16 cellular contexts compared by ENCODE assay signal in the genomic region with DNA sequence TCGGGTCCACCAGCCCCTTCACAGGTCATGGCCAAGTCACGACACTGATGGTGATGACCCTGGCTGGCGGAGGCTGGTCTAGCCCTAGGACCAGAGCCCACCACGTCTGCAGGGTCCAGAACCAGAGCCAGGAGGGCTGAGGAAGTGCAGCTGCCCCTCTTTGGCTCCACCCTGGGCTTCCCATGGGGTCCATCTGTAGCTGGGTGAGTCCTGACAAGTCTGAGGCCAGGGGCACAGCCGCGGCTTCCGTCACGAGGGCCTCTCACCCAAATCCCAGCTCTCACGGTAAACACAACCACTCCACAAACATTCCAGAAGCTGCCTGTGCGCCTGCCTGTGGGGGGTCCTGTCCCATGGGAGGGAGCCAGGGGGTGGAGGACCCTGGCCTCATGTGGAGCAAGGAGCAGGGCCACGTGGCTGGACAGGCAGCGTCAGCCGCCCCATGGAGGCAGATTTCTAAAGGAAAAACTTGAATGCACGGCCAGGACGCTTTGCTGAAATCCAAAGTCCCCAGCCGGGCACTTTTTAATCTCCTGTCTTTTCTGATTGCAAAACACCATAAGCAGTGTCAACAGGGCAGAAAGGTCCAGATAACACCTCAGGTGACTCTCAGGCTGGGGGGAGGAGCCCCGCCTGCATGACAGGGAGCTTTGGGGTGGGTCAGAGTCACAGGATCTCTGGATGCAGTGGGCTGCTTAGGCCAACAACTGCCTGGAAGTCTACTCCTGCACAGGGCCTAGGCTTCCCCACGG. TPM values are rescaled to one million over a fixed set of nuclear protein-coding genes. Genes with fewer than 3 reads are reported as not detected.
A peak's percentile ranks its signal among the peaks of the same experiment; 100 is the strongest.
DNase-seq lines count a peak whose midpoint lies in the region; ATAC-seq and TF ChIP-seq lines count a peak whose summit lies in the region.
"Had no signal": no experiment of that assay in that cellular context is flagged by ENCODE, and none has a peak within 500 bp of the region (broad histone marks: within the 10 kb centered on the region; RNA-seq: fewer than 3 reads in every experiment).

No MANE protein-coding gene starts in this region.

- intact Hi-C loops in transverse colon (cut with DNase I; ENCODE audit: low total_unique reads), result no loop called here

- ATAC-seq in GM18519 (IDR thresholded peaks at IDR 0.05; ENCODE audit: low FRiP score, unreplicated experiment) (no peak), HG03139 (IDR thresholded peaks at IDR 0.05; ENCODE audit: unreplicated experiment) (no peak)

- H3K4me1 Mint-ChIP-seq in glutamatergic neuron (ENCODE audit: low read depth, unreplicated experiment), result peaks cover 11% of the 10 kb centered on the region
- H3K4me1 Mint-ChIP-seq: activated CD4-positive, alpha-beta T cell treated with anti-CD3 and anti-CD28 coated beads, Interleukin-2, amount 10 ng/mL, durations not matched to agents 24 days and 14 days; B cell had no signal

- no peak overlapping the region for H2AFZ ChIP-seq in neuronal stem cell (ENCODE audit: low read length)

- no peak overlapping the region for H3K18ac ChIP-seq in neuronal stem cell (ENCODE audit: low read length)

- H3K4me3 Mint-ChIP-seq in glutamatergic neuron (ENCODE audit: unreplicated experiment), result no peak overlapping the region
- H3K4me3 Mint-ChIP-seq: activated CD4-positive, alpha-beta T cell treated with anti-CD3 and anti-CD28 coated beads, Interleukin-2, amount 10 ng/mL, durations not matched to agents 24 days and 14 days; activated naive CD4-positive, alpha-beta T cell treated with anti-CD3 and anti-CD28 coated beads for 36 hours; B cell; nephron had no signal

- H3K36me3 ChIP-seq in neuronal stem cell (replicated peaks in 1 of 2; ENCODE audit: control insufficient read depth in 2 of 2, insufficient read depth in 2 of 2, low read length in 2 of 2) (no peaks in the 10 kb centered on the region), transverse colon (no peaks in the 10 kb centered on the region)

- no peak overlapping the region for H2BK15ac ChIP-seq in neuronal stem cell (ENCODE audit: low read length)

- DNase-seq in HuH-7.5 (ENCODE audit: low spot score) (peak; percentile 99), glutamatergic neuron (peak; percentile 26), neuronal stem cell (ENCODE audit: low spot score) (no peak), transverse colon (peak; percentile 45), substantia nigra (lab: John Stamatoyannopoulos, UW) (no peak)
- DNase-seq: activated CD4-positive, alpha-beta T cell treated with anti-CD3 and anti-CD28 coated beads, Interleukin-2, amount 10 ng/mL, durations not matched to agents 24 days and 14 days; activated naive CD4-positive, alpha-beta T cell treated with anti-CD3 and anti-CD28 coated beads for 36 hours; mesendoderm; NCI-H1048; NCI-H69 had no signal

- no peak overlapping the region for H3K27ac Mint-ChIP-seq in glutamatergic neuron (ENCODE audit: unreplicated experiment)
- H3K27ac Mint-ChIP-seq: activated CD4-positive, alpha-beta T cell treated with anti-CD3 and anti-CD28 coated beads, Interleukin-2, amount 10 ng/mL, durations not matched to agents 24 days and 14 days; activated naive CD4-positive, alpha-beta T cell treated with anti-CD3 and anti-CD28 coated beads for 36 hours; B cell had no signal

- TF ChIP-seq EP300 in transverse colon (IDR thresholded peaks at IDR 0.05; ENCODE audit: low read depth), result no peak

- H4K8ac ChIP-seq in neuronal stem cell (ENCODE audit: low read depth, low read length), result no peak overlapping the region

- H3K4me1 ChIP-seq in neuronal stem cell (ENCODE audit: control insufficient read depth in 2 of 2, insufficient read depth in 1 of 2, low read depth in 1 of 2, low read length in 2 of 2) (peaks cover 2 to 6% of the 10 kb centered on the region in 2 donors), transverse colon (peaks cover 0 to 10% (median 4%) of the 10 kb centered on the region in 4 donors)

- TF ChIP-seq CTCF in glutamatergic neuron (IDR thresholded peaks at IDR 0.05; ENCODE audit: partially characterized antibody, unreplicated experiment) (no peak), transverse colon (IDR thresholded peaks at IDR 0.05) (no peak)

- H3K4me3 ChIP-seq in neuronal stem cell (ENCODE audit: low read length in 2 of 2) (no peak overlapping the region), transverse colon (no peak overlapping the region)
- H3K4me3 ChIP-seq: SK-N-MC had no signal

- no CpG with 5 or more reads among the region's 18 CpGs for whole genome bisulfite sequencing in neuronal stem cell (ENCODE audit: extremely low coverage in 2 of 2, insufficient read length in 2 of 2, insufficient replicate concordance in 1 of 2), 2 donors
- WGBS in transverse colon (ENCODE audit: low coverage in 1 of 2), 2 donors, result 40 to 79% methylated on average over 2 to 12 of the region's 18 CpGs

- in situ Hi-C loops in transverse colon (cut with MboI; ENCODE audit: low pct_ligation_motif_present in 1 of 4, low pct_unique_long_range_greater_than_20kb in 1 of 4, low sequenced_read_pairs in 3 of 4), result no loop called here

- H3K27ac ChIP-seq in neuronal stem cell (replicated peaks; ENCODE audit: low read length) (no peak overlapping the region), transverse colon (no peak overlapping the region), substantia nigra (ENCODE audit: low read depth, low read length, poor library complexity, severe bottlenecking) (no peak overlapping the region)
- H3K27ac ChIP-seq: KMS-11, SK-N-MC had no signal

- H3K9ac ChIP-seq in neuronal stem cell (ENCODE audit: low read depth, low read length, poor library complexity), result peak overlapping the region; percentile 72
- H3K9ac ChIP-seq: KMS-11 had no signal

- H2AK5ac ChIP-seq in neuronal stem cell (ENCODE audit: low read depth, low read length), result peak overlapping the region; percentile 17

- H3K9me3 ChIP-seq in neuronal stem cell (replicated peaks in 1 of 2; ENCODE audit: control insufficient read depth in 2 of 2, insufficient read depth in 1 of 2, low read depth in 1 of 2, low read length in 2 of 2) (no peaks in the 10 kb centered on the region), transverse colon (no peaks in the 10 kb centered on the region)

- no peak overlapping the region for H3K23ac ChIP-seq in neuronal stem cell (ENCODE audit: low read depth, low read length, poor library complexity)

- H2BK120ac ChIP-seq in neuronal stem cell (ENCODE audit: low read depth, low read length), result no peak overlapping the region

- H3K27me3 ChIP-seq in neuronal stem cell (ENCODE audit: control insufficient read depth in 3 of 3, insufficient read depth in 3 of 3, low read depth in 1 of 3, low read length in 3 of 3) (no peaks in the 10 kb centered on the region), transverse colon (no peaks in the 10 kb centered on the region)

- peaks cover under 1% of the 10 kb centered on the region for H3K79me1 ChIP-seq in neuronal stem cell (ENCODE audit: low read depth, low read length)

- H3K14ac ChIP-seq in neuronal stem cell (ENCODE audit: low read length), result peak overlapping the region; percentile 63

- no peak overlapping the region for H3K4me2 ChIP-seq in neuronal stem cell (ENCODE audit: insufficient read depth, low read length, poor library complexity, severe bottlenecking)
- H3K4me2 ChIP-seq: KMS-11 had no signal

- no peak overlapping the region for H4K91ac ChIP-seq in neuronal stem cell (ENCODE audit: low read depth, low read length, poor library complexity)

- peak overlapping the region; percentile 26 for H2BK5ac ChIP-seq in neuronal stem cell (ENCODE audit: low read length)

- H3K27me3 Mint-ChIP-seq in glutamatergic neuron (ENCODE audit: unreplicated experiment), result peaks cover 3% of the 10 kb centered on the region
- H3K27me3 Mint-ChIP-seq: activated CD4-positive, alpha-beta T cell treated with anti-CD3 and anti-CD28 coated beads, Interleukin-2, amount 10 ng/mL, durations not matched to agents 24 days and 14 days; B cell had no signal

- H2BK12ac ChIP-seq in neuronal stem cell (ENCODE audit: low read length), result no peak overlapping the region

- TF ChIP-seq POLR2A in transverse colon (IDR thresholded peaks at IDR 0.05), result no peak

- H3K9me3 Mint-ChIP-seq in glutamatergic neuron (ENCODE audit: unreplicated experiment), result peaks cover 3% of the 10 kb centered on the region
- H3K9me3 Mint-ChIP-seq: activated CD4-positive, alpha-beta T cell treated with anti-CD3 and anti-CD28 coated beads, Interleukin-2, amount 10 ng/mL, durations not matched to agents 24 days and 14 days; activated naive CD4-positive, alpha-beta T cell treated with anti-CD3 and anti-CD28 coated beads for 36 hours; nephron had no signal

- no peaks in the 10 kb centered on the region for H3K36me3 Mint-ChIP-seq in glutamatergic neuron (ENCODE audit: unreplicated experiment)

- H3K4ac ChIP-seq in neuronal stem cell (ENCODE audit: low read length), result no peak overlapping the region

RNA-seq across cellular contexts. Expression of a gene that starts 29.9 kb away (rescaled TPM):
- total RNA-seq in glutamatergic neuron (ENCODE audit: unreplicated experiment), result 75.1 TPM
- polyA plus RNA-seq in neuronal stem cell (2013, experiment 1 of 2), result 23.4 TPM
- polyA plus RNA-seq in neuronal stem cell (2013, experiment 2 of 2), result 23.1 TPM
- 10 to 100 TPM; 22.4 to 66.7 (median 46.9) TPM for total RNA-seq in transverse colon

Comparison
In these comparisons a context has a peak if more than half of its experiments do, and no peak if none do; other contexts are left out.
1. DNase-seq: peak in HuH-7.5 (single experiment), glutamatergic neuron (single experiment) and transverse colon (single experiment); none in neuronal stem cell (single experiment) and substantia nigra (0 of 49).